In the genomic region with DNA sequence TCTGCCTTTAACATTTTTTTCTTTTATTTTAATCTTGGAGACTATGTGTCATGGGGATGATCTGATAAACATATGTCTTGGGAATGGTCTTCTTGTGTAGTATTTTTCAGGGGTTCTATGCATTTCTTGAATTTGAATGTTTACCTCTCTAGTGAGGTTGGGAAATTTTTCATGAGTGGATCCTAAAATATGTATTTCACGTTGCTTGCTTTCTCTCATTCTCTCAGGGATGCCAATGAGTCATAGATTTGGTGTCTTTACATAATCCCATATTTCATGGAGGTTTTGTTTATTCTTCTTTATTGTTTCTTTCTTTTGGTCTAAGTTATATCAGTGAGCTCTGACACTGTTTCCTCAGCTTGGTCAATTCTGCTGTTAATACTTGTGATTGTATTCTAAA, we compare ENCODE assay signal across 19 cellular contexts.
"Had no signal": no experiment of that assay in that cellular context is flagged by ENCODE, and none has a peak within 500 bp of the region (broad histone marks: within the 10 kb centered on the region; RNA-seq: fewer than 3 reads in every experiment).

No MANE protein-coding gene starts in this region.

- DNase-seq: activated CD4-positive, CD25-positive, alpha-beta regulatory T cell treated with anti-CD3 and anti-CD28 coated beads, Interleukin-2, amount 50 U/mL, for 72 hours; activated naive CD4-positive, alpha-beta T cell treated with anti-CD3 and anti-CD28 coated beads for 36 hours; activated naive CD8-positive, alpha-beta T cell treated with anti-CD3 and anti-CD28 coated beads, Interleukin-2, amount 50 U/mL, for 24 hours; activated T-cell treated with anti-CD3 and anti-CD28 coated beads for 4 hours; central memory CD4-positive, alpha-beta T cell; effector CD4-positive, alpha-beta T cell; esophagus squamous epithelium; heart left ventricle; immature natural killer cell; lower lobe of right lung; midbrain; ovary; right lobe of liver; stimulated activated naive CD8-positive, alpha-beta T cell treated with anti-CD3 and anti-CD28 coated beads, Interleukin-15, Interleukin-2, amounts not matched to agents 100 U/mL and 50 U/mL, for 24 hours; T-cell; T1000 had no signal

- H3K27ac ChIP-seq: coronary artery, esophagus squamous epithelium, heart left ventricle, lower lobe of right lung, ovary, right lobe of liver had no signal

- H3K27me3 ChIP-seq: esophagus squamous epithelium, heart left ventricle, ovary, right lobe of liver had no signal

- ATAC-seq: activated naive CD8-positive, alpha-beta T cell treated with anti-CD3 and anti-CD28 coated beads, Interleukin-2, amount 50 U/mL, for 24 hours; heart left ventricle; lower lobe of right lung; right lobe of liver; stimulated activated naive CD8-positive, alpha-beta T cell treated with anti-CD3 and anti-CD28 coated beads, Interleukin-15, Interleukin-2, amounts not matched to agents 100 U/mL and 50 U/mL, for 24 hours; T-cell had no signal

- H3K4me3 ChIP-seq: coronary artery, esophagus squamous epithelium, heart left ventricle, lower lobe of right lung, ovary, right lobe of liver had no signal

- FAIRE-seq: astrocyte, frontal cortex had no signal

- H3K9me3 ChIP-seq: ovary, right lobe of liver had no signal

- H3K4me1 ChIP-seq: esophagus squamous epithelium, heart left ventricle, lower lobe of right lung, right lobe of liver had no signal

- H3K36me3 ChIP-seq: esophagus squamous epithelium, heart left ventricle, lower lobe of right lung, ovary, right lobe of liver had no signal
